10 cellular contexts compared by ENCODE assay signal in the genomic region with DNA sequence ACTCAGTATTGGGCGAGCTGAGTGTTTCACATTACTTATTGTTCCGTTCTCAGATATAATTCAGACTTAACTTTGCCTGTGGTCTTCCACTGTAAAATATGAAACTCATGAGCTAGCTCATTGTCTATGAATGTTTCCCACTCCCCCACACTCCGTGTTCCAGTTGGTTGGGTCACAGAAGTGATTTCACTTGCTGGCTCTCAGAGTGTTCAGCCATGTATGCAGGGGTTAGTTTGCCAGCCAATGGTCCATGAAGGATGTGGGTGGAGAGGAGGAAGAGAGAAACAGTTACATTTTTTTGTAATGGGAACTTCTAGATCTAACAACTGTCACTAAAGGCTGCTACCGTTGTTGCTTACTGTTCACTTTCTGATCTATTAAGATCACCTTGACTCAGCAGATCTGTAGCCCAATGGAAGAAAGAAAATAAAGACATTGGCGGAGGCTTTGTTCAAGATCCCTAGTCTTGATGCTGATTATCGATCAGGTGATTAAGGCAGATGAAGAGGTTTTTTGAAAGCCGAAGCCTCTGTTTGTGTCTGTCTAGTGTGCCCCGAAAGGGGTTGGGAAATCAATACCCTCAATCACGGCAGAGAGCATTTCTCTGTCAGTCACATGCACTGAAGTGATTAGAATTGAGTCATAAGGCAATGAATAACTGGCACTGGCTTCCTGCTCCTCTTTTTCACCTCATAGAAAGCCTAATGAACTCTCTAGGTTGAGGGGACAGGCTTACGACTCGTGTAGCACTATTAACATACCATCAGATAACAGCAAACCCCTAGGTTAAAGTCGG.
A peak's percentile ranks its signal among the peaks of the same experiment; 100 is the strongest.
DNase-seq lines count a peak whose midpoint lies in the region; ATAC-seq and TF ChIP-seq lines count a peak whose summit lies in the region.
"Had no signal": no experiment of that assay in that cellular context is flagged by ENCODE, and none has a peak within 500 bp of the region (broad histone marks: within the 10 kb centered on the region; RNA-seq: fewer than 3 reads in every experiment).

No MANE protein-coding gene starts in this region.

- peak overlapping the region in 4 of 5 experiments; percentile 17 to 60 (median 32) for H3K4me3 Mint-ChIP-seq in brain
- no peak overlapping the region for H3K4me3 Mint-ChIP-seq in activated CD4-positive, alpha-beta T cell treated with anti-CD3 and anti-CD28 coated beads for 36 hours
- H3K4me3 Mint-ChIP-seq: activated naive CD4-positive, alpha-beta T cell treated with anti-CD3 and anti-CD28 coated beads, Interleukin-2, amount 50 U/mL, for 24 hours; IgD-negative memory B cell had no signal

- no peaks in the 10 kb centered on the region for H3F3A ChIP-seq in PC-3 (ENCODE audit: low read length, unreplicated experiment)

- TF ChIP-seq CTCF in brain (conservative IDR thresholded peaks at IDR 0.05) (no peak), PC-3 (conservative IDR thresholded peaks at IDR 0.05; ENCODE audit: low read depth, low read length) (no peak)

- no peaks in the 10 kb centered on the region for H3K27me3 ChIP-seq in skeletal muscle satellite cell (ENCODE audit: control insufficient read depth, insufficient read depth, low read length)
- H3K27me3 ChIP-seq in PC-3 (ENCODE audit: low read length) = peaks cover 46% of the 10 kb centered on the region

- H3K4me3 ChIP-seq in skeletal muscle satellite cell (ENCODE audit: low read length) (peak overlapping the region; percentile 17), PC-3 (ENCODE audit: low read length) (no peak overlapping the region)

- no peaks in the 10 kb centered on the region for H3K9me3 Mint-ChIP-seq in brain
- peaks cover 1% of the 10 kb centered on the region for H3K9me3 Mint-ChIP-seq in activated CD4-positive, alpha-beta T cell treated with anti-CD3 and anti-CD28 coated beads for 36 hours (ENCODE audit: low read depth)
- H3K9me3 Mint-ChIP-seq: activated naive CD4-positive, alpha-beta T cell treated with anti-CD3 and anti-CD28 coated beads, Interleukin-2, amount 50 U/mL, for 24 hours had no signal

- no peaks in the 10 kb centered on the region for H3K36me3 Mint-ChIP-seq in brain
- H3K36me3 Mint-ChIP-seq in activated CD4-positive, alpha-beta T cell treated with anti-CD3 and anti-CD28 coated beads for 36 hours (ENCODE audit: low read depth) = no peaks in the 10 kb centered on the region
- H3K36me3 Mint-ChIP-seq: activated naive CD4-positive, alpha-beta T cell treated with anti-CD3 and anti-CD28 coated beads, Interleukin-2, amount 50 U/mL, for 24 hours; IgD-negative memory B cell had no signal

- CTCF ChIA-PET in PC-3 (lab: Charles Lee) = no interaction called here
- CTCF ChIA-PET in activated CD4-positive, alpha-beta T cell treated with anti-CD3 and anti-CD28 coated beads for 36 hours (lab: Charles Lee) = interaction anchor here (1.4 kb wide), 1 partner anchor 12 kb away, joined by 3 read pairs; no protein-coding TSS in a partner anchor

- ATAC-seq in GM19351 (IDR thresholded peaks at IDR 0.05; ENCODE audit: unreplicated experiment) (peak; percentile 94), HG03064 (IDR thresholded peaks at IDR 0.05; ENCODE audit: low read depth, unreplicated experiment) (peak; percentile 97), PC-3 (no peak)
- ATAC-seq in activated CD4-positive, alpha-beta T cell treated with anti-CD3 and anti-CD28 coated beads for 36 hours = no peak

- no peaks in the 10 kb centered on the region for H3K36me3 ChIP-seq in skeletal muscle satellite cell (ENCODE audit: insufficient read depth, low read length)
- no peaks in the 10 kb centered on the region for H3K36me3 ChIP-seq in PC-3 (ENCODE audit: low read depth, low read length)

- DNase-seq in GOT3 (lab: John Stamatoyannopoulos, UW) (no peak), PC-3 (no peak), NCI-H1417 treated with DMSO at 0.1 percent for 48 hours (lab: John Stamatoyannopoulos, UW) (no peak)
- no peak for DNase-seq in activated CD4-positive, alpha-beta T cell treated with anti-CD3 and anti-CD28 coated beads for 36 hours

- POLR2A ChIA-PET in PC-3 (lab: Charles Lee; ENCODE audit: unreplicated experiment) = no interaction called here
- POLR2A ChIA-PET in activated CD4-positive, alpha-beta T cell treated with anti-CD3 and anti-CD28 coated beads for 36 hours (lab: Charles Lee) = no interaction called here

- H3K9me3 ChIP-seq in skeletal muscle satellite cell (replicated peaks; ENCODE audit: low read length) = no peaks in the 10 kb centered on the region
- H3K9me3 ChIP-seq in PC-3 (ENCODE audit: low read length) = no peaks in the 10 kb centered on the region

- H3K4me2 ChIP-seq in skeletal muscle satellite cell (ENCODE audit: low read length) (peak overlapping the region; percentile 63), PC-3 (ENCODE audit: low read length) (no peak overlapping the region)

- no peaks in the 10 kb centered on the region for H3K79me2 ChIP-seq in PC-3 (ENCODE audit: low read length)

- no peak overlapping the region for H3K27ac ChIP-seq in PC-3 (ENCODE audit: low read length)

- H4K20me1 ChIP-seq in PC-3 (ENCODE audit: low read length) = no peaks in the 10 kb centered on the region

- H3K9me2 ChIP-seq in PC-3 (replicated peaks; ENCODE audit: low read length) = no peaks in the 10 kb centered on the region

- H3K4me1 ChIP-seq in skeletal muscle satellite cell (ENCODE audit: control insufficient read depth, insufficient read depth, low read length) (peaks cover 22% of the 10 kb centered on the region), PC-3 (ENCODE audit: insufficient read depth, low read length) (no peaks in the 10 kb centered on the region)

- peak overlapping the region in 3 of 5 experiments; percentile 53 to 95 (median 77) for H3K27ac Mint-ChIP-seq in brain
- no peak overlapping the region for H3K27ac Mint-ChIP-seq in activated CD4-positive, alpha-beta T cell treated with anti-CD3 and anti-CD28 coated beads for 36 hours
- H3K27ac Mint-ChIP-seq: activated naive CD4-positive, alpha-beta T cell treated with anti-CD3 and anti-CD28 coated beads, Interleukin-2, amount 50 U/mL, for 24 hours; IgD-negative memory B cell had no signal

- peaks cover 46% of the 10 kb centered on the region for H3K4me1 Mint-ChIP-seq in brain
- H3K4me1 Mint-ChIP-seq in activated CD4-positive, alpha-beta T cell treated with anti-CD3 and anti-CD28 coated beads for 36 hours = no peaks in the 10 kb centered on the region
- H3K4me1 Mint-ChIP-seq: activated naive CD4-positive, alpha-beta T cell treated with anti-CD3 and anti-CD28 coated beads, Interleukin-2, amount 50 U/mL, for 24 hours; IgD-negative memory B cell had no signal

- intact Hi-C loops in PC-3 (cut with micrococcal nuclease) = no loop called here
- intact Hi-C loops in activated CD4-positive, alpha-beta T cell treated with anti-CD3 and anti-CD28 coated beads for 36 hours (cut with DNase I, micrococcal nuclease) = no loop called here

- H3K9ac ChIP-seq in skeletal muscle satellite cell (ENCODE audit: low read depth, low read length) = peak overlapping the region; percentile 46
- no peak overlapping the region for H3K9ac ChIP-seq in PC-3 (ENCODE audit: low read length)

- peaks cover 10% of the 10 kb centered on the region for H3K27me3 Mint-ChIP-seq in brain
- no peaks in the 10 kb centered on the region for H3K27me3 Mint-ChIP-seq in activated CD4-positive, alpha-beta T cell treated with anti-CD3 and anti-CD28 coated beads for 36 hours
- H3K27me3 Mint-ChIP-seq: activated naive CD4-positive, alpha-beta T cell treated with anti-CD3 and anti-CD28 coated beads, Interleukin-2, amount 50 U/mL, for 24 hours; IgD-negative memory B cell had no signal

- no TSS peak for BruUV-seq in PC-3 (replicated peaks; lab: Mats Ljungman, UMichigan)

- H2AFZ ChIP-seq in PC-3 (ENCODE audit: low read length) = no peak overlapping the region

Comparison
In these comparisons a context has a peak if more than half of its experiments do, and no peak if none do; other contexts are left out.
1. ATAC-seq: peak in GM19351 (single experiment) and HG03064 (single experiment); none in PC-3 (single experiment) and activated CD4-positive, alpha-beta T cell treated with anti-CD3 and anti-CD28 coated beads for 36 hours (single experiment).